9 cellular contexts compared by ENCODE assay signal in the genomic region with DNA sequence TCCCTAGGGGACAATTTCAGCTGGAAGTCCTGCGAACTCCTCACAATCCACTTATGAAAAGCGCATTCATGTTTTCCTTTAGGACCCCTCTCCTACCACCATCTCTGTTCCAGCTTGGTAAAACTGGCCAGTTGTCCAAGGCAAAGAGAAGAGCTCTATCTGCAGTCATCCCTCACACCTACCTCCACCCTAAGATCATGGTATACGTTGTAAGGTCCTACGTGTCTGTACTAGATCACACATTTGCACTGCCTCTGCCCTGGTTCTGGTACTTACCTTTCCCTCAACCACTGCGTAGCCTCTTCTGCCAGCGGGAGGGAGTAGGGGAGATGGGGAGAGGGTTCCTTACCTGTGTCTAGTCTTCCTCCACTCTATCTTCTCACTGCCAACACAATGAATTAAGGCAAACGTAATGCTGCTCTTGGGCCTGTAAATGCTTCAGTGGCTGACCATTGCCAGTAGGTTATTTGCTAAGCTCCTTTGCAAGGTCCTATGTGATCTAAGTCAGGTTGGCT. TPM values are rescaled to one million over a fixed set of nuclear protein-coding genes. Genes with fewer than 3 reads are reported as not detected.
DNase-seq lines count a peak whose midpoint lies in the region; ATAC-seq, FAIRE-seq and TF ChIP-seq lines count a peak whose summit lies in the region.
"Had no signal": no experiment of that assay in that cellular context is flagged by ENCODE, and none has a peak within 500 bp of the region (broad histone marks: within the 10 kb centered on the region; RNA-seq: fewer than 3 reads in every experiment).

No MANE protein-coding gene starts in this region.

- H3K9me3 Mint-ChIP-seq in IgD-negative memory B cell: no peaks in the 10 kb centered on the region

- DNase-seq in Ammon's horn (ENCODE audit: low spot score) (peak; percentile 8), GM12878 (ENCODE audit: low read depth, low spot score) (no peak), left lung (no peak), transverse colon (no peak), posterior vena cava (ENCODE audit: low spot score) (no peak)

- FAIRE-seq in GM12878 (lab: Jason Lieb, UNC): no peak
- FAIRE-seq: islet of Langerhans had no signal

- peak overlapping the region; percentile 90 to 95 (median 94) for H3K4me3 Mint-ChIP-seq in IgD-negative memory B cell

- TF ChIP-seq EP300 in GM12878 (IDR thresholded peaks at IDR 0.05; ENCODE audit: borderline replicate concordance in 1 of 2, control insufficient read depth in 1 of 2, low read depth in 2 of 2, low read length in 2 of 2) (no peak), transverse colon (IDR thresholded peaks at IDR 0.05; ENCODE audit: low read depth) (no peak)

- peak overlapping the region; percentile 84 for H3K4me2 ChIP-seq in GM12878 (ENCODE audit: control insufficient read depth, insufficient read depth)

- H3K36me3 Mint-ChIP-seq in IgD-negative memory B cell: no peaks in the 10 kb centered on the region

- peaks cover 12 to 18% (median 17%) of the 10 kb centered on the region in 3 donors for H3K4me1 Mint-ChIP-seq in IgD-negative memory B cell

- SMC1A ChIA-PET in GM12878 (lab: Charles Lee; ENCODE audit: uncharacterized antibody, unreplicated experiment): interaction anchor here (0.5 to 1.8 kb wide), 8 partner anchors 13 to 120 kb away, joined by 3 to 7 read pairs (median 4); no protein-coding TSS in a partner anchor

- H3K4me1 ChIP-seq in GM12878 (ENCODE audit: control insufficient read depth, insufficient read depth, low read length) (peaks cover 9% of the 10 kb centered on the region), left lung (peaks cover 6 to 24% of the 10 kb centered on the region in 2 donors), transverse colon (peaks cover 9 to 22% (median 12%) of the 10 kb centered on the region in 4 donors)

- intact Hi-C loops in GM12878 (cut with micrococcal nuclease; ENCODE audit: unreplicated experiment) (no loop called here), left lung (cut with DNase I) (no loop called here), transverse colon (cut with DNase I; ENCODE audit: low total_unique reads) (no loop called here), posterior vena cava (cut with DNase I) (no loop called here)

- H3K27ac ChIP-seq in GM12878 (ENCODE audit: control insufficient read depth, insufficient read depth): peak overlapping the region; percentile 83
- peak overlapping the region; percentile 91 to 96 for H3K27ac ChIP-seq in left lung
- peak overlapping the region; percentile 96 to 99 (median 97) for H3K27ac ChIP-seq in transverse colon

- H3K79me2 ChIP-seq in GM12878 (ENCODE audit: control insufficient read depth, insufficient read depth, low read length): peaks cover 22% of the 10 kb centered on the region

- H3K36me3 ChIP-seq in GM12878 (ENCODE audit: control insufficient read depth in 2 of 2, insufficient read depth in 2 of 2, low read length in 1 of 2) (no peaks in the 10 kb centered on the region; a peak in 1 of 4 replicates), left lung (peaks cover 0 to 8% of the 10 kb centered on the region in 2 donors), transverse colon (no peaks in the 10 kb centered on the region)

- in situ Hi-C loops in GM12878 (cut with MboI) (no loop called here), transverse colon (cut with MboI; ENCODE audit: low pct_ligation_motif_present in 1 of 4, low pct_unique_long_range_greater_than_20kb in 1 of 4, low sequenced_read_pairs in 3 of 4) (no loop called here)

- H3K9me3 ChIP-seq in GM12878 (replicated peaks; ENCODE audit: control insufficient read depth, insufficient read depth, low read length) (no peaks in the 10 kb centered on the region), left lung (no peaks in the 10 kb centered on the region), transverse colon (no peaks in the 10 kb centered on the region)

- ATAC-seq in GM12878: peak; percentile 7; the same call in 1 of the 3 replicates
- ATAC-seq in left lung: peak; percentile 5
- no peak for ATAC-seq in HG02970 (IDR thresholded peaks at IDR 0.05; ENCODE audit: low FRiP score, unreplicated experiment)
- ATAC-seq in HG03469 (IDR thresholded peaks at IDR 0.05; ENCODE audit: unreplicated experiment): no peak

- no peaks in the 10 kb centered on the region for H3K27me3 Mint-ChIP-seq in IgD-negative memory B cell

- peak overlapping the region; percentile 93 for H3K4me3 ChIP-seq in GM12878
- peak overlapping the region; percentile 75 to 95 for H3K4me3 ChIP-seq in left lung
- peak overlapping the region; percentile 38 to 98 (median 92) for H3K4me3 ChIP-seq in transverse colon

- CTCF ChIA-PET in GM12878 (lab: Yijun Ruan, JAX): interaction anchor here (0.9 to 3.8 kb wide), 10 partner anchors 10 to 250 kb away, joined by 3 to 21 read pairs (median 6); a partner anchor contains a TSS

- whole genome bisulfite sequencing in GM12878 (ENCODE audit: insufficient coverage, insufficient replicate concordance, low lambda C conversion rate, missing lambda C conversion rate): 94% methylated on average over 7 of the region's 7 CpGs
- WGBS in transverse colon (ENCODE audit: low coverage in 1 of 2), 2 donors: 83 to 91% methylated on average over 6 to 7 of the region's 7 CpGs

- H3K27me3 ChIP-seq in GM12878 (replicated peaks in 1 of 2; ENCODE audit: control insufficient read depth in 2 of 2, insufficient read depth in 2 of 2, low read length in 1 of 2) (no peaks in the 10 kb centered on the region), left lung (no peaks in the 10 kb centered on the region), transverse colon (no peaks in the 10 kb centered on the region)

- TF ChIP-seq CTCF in GM12878 (IDR thresholded peaks at IDR 0.05 in 2 of 3, conservative IDR thresholded peaks at IDR 0.05 in 1 of 3; ENCODE audit: control insufficient read depth in 2 of 3, extremely low read depth in 1 of 3, insufficient read depth in 1 of 3, low read depth in 3 of 3, low read length in 3 of 3): no peak
- TF ChIP-seq CTCF in left lung (IDR thresholded peaks at IDR 0.05): no peak
- TF ChIP-seq CTCF in transverse colon (IDR thresholded peaks at IDR 0.05): no peak

- H3K27ac Mint-ChIP-seq in IgD-negative memory B cell: peak overlapping the region; percentile 85 to 99 (median 98)

- H2AFZ ChIP-seq in GM12878 (ENCODE audit: control insufficient read depth, low read depth, low read length): peak overlapping the region; percentile 97

- no peak for TF ChIP-seq RAD21 in GM12878 (IDR thresholded peaks at IDR 0.05; ENCODE audit: insufficient read depth, low read depth, low read length)

- H4K20me1 ChIP-seq in GM12878 (ENCODE audit: control insufficient read depth, insufficient read depth): no peaks in the 10 kb centered on the region

- TF ChIP-seq POLR2A in GM12878 (IDR thresholded peaks at IDR 0.05; ENCODE audit: low read depth, low read length) (no peak), transverse colon (IDR thresholded peaks at IDR 0.05) (no peak)

- POLR2A ChIA-PET in GM12878 (lab: Charles Lee): interaction anchor here (0.9 to 1.2 kb wide), 6 partner anchors 14 to 254 kb away, joined by 3 to 4 read pairs (median 3); a partner anchor contains a TSS

- no TSS peak for BruUV-seq in GM12878 (replicated peaks; lab: Mats Ljungman, UMichigan)

- peak overlapping the region; percentile 96 for H3K9ac ChIP-seq in GM12878 (ENCODE audit: control insufficient read depth, insufficient read depth, low read length)

- RAD21 ChIA-PET in GM12878 (lab: Charles Lee; ENCODE audit: unreplicated experiment): interaction anchor here (0.7 to 1.8 kb wide), 7 partner anchors 27 to 797 kb away, joined by 3 to 9 read pairs (median 4); a partner anchor contains a TSS

TF ChIP-seq in GM12878, 131 proteins besides CTCF, POLR2A, EP300 and RAD21:
- no peak for TF ChIP-seq CHD4 (IDR thresholded peaks at IDR 0.05)

RNA-seq across cellular contexts. Expression of a gene that starts 0.7 kb away (rescaled TPM):
- polyA plus RNA-seq in IgD-negative memory B cell (16.3 TPM), GM12878 (2011; rRNA removed) (24.2 and 26.9 TPM in 2 replicates), GM12878 (2014; fragmentation: Illumina TruSeq; extraction: Trizol) (24.1 and 35.4 TPM in 2 replicates), GM12878 (2014; fragmentation: Nextera tagmentation; extraction: Ambion mirVana) (10 to 100 TPM; 10.9 to 24.3 TPM), GM12878 (2014; rRNA removed) (26.7 and 31.6 TPM in 2 replicates), GM12878 (2016; fragmentation: Nextera tagmentation; extraction: Ambion mirVana) (10 to 100 TPM; 26.9 to 34.5 TPM)
- 56.9 and 60.2 TPM in 2 replicates for total RNA-seq in GM12878 (2013; cell fraction: nucleolus; rRNA removed)
- total RNA-seq in GM12878 (2014; rRNA removed) (32.1 and 33.4 TPM in 2 replicates), GM12878 (2014; rRNA removed; fragmentation: Illumina TruSeq; extraction: Trizol) (33.1 and 36.4 TPM in 2 replicates), GM12878 (2021) (45.4 and 46.0 TPM in 2 replicates), left lung (10 to 100 TPM; 30.2 to 30.9 TPM), transverse colon (100 to 1,000 TPM in 1 of 4 donors, 10 to 100 TPM in 3; 14.6 to 118 (median 22.9) TPM), posterior vena cava (10 to 100 TPM; 26.0 to 28.9 TPM)
- polyA plus RNA-seq in GM12878 (2011; ENCODE audit: low read depth): 8.3 TPM
- polyA plus RNA-seq in GM12878 (2011; cell fraction: cytosol; rRNA removed): 12.1 and 15.0 TPM in 2 replicates
- 28.2 and 37.9 TPM in 2 replicates for polyA plus RNA-seq in GM12878 (2011; cell fraction: nucleus; rRNA removed)
- 12.0 and 16.2 TPM in 2 replicates for polyA plus RNA-seq in GM12878 (2012)
- polyA minus RNA-seq in GM12878 (2011; rRNA and poly(A)+ RNA removed): 29.1 and 41.2 TPM in 2 replicates
- polyA minus RNA-seq in GM12878 (2011; cell fraction: cytosol; rRNA and poly(A)+ RNA removed): 13.3 and 15.5 TPM in 2 replicates
- polyA minus RNA-seq in GM12878 (2011; cell fraction: nucleus; rRNA and poly(A)+ RNA removed): 19.6 and 22.8 TPM in 2 replicates

RNA-seq across cellular contexts. Expression of a gene that starts 49.6 kb away (rescaled TPM):
- polyA plus RNA-seq in IgD-negative memory B cell (3.9 TPM), GM12878 (2011; rRNA removed) (16.7 and 23.0 TPM in 2 replicates), GM12878 (2014; fragmentation: Illumina TruSeq; extraction: Trizol) (21.8 and 27.5 TPM in 2 replicates), GM12878 (2014; fragmentation: Nextera tagmentation; extraction: Ambion mirVana) (10 to 100 TPM; 11.7 to 11.8 TPM), GM12878 (2014; rRNA removed) (16.1 and 16.7 TPM in 2 replicates), GM12878 (2016; fragmentation: Nextera tagmentation; extraction: Ambion mirVana) (10 to 100 TPM in 1 of 2 experiments, 1 to 10 TPM in 1; 8.0 to 16.6 TPM)
- total RNA-seq in GM12878 (2013; cell fraction: nucleolus; rRNA removed): 10.3 and 10.5 TPM in 2 replicates
- total RNA-seq in GM12878 (2014; rRNA removed) (27.6 and 31.8 TPM in 2 replicates), GM12878 (2014; rRNA removed; fragmentation: Illumina TruSeq; extraction: Trizol) (25.4 and 26.1 TPM in 2 replicates), GM12878 (2021) (30.5 and 33.1 TPM in 2 replicates), left lung (10 to 100 TPM; 16.4 to 25.6 TPM), transverse colon (10 to 100 TPM in 3 of 4 donors, 1 to 10 TPM in 1; 4.5 to 22.5 (median 18.9) TPM), posterior vena cava (10 to 100 TPM; 14.1 to 21.9 TPM)
- 7.7 TPM for polyA plus RNA-seq in GM12878 (2011; ENCODE audit: low read depth)
- 10.4 TPM in 2 replicates for polyA plus RNA-seq in GM12878 (2011; cell fraction: cytosol; rRNA removed)
- 19.6 and 29.7 TPM in 2 replicates for polyA plus RNA-seq in GM12878 (2011; cell fraction: nucleus; rRNA removed)
- 11.2 and 13.2 TPM in 2 replicates for polyA plus RNA-seq in GM12878 (2012)
- 16.8 and 19.0 TPM in 2 replicates for polyA minus RNA-seq in GM12878 (2011; rRNA and poly(A)+ RNA removed)
- polyA minus RNA-seq in GM12878 (2011; cell fraction: cytosol; rRNA and poly(A)+ RNA removed): 11.4 and 11.9 TPM in 2 replicates
- 9.3 TPM in 2 replicates for polyA minus RNA-seq in GM12878 (2011; cell fraction: nucleus; rRNA and poly(A)+ RNA removed)

Comparison
In these comparisons a context has a peak if more than half of its experiments do, and no peak if none do; other contexts are left out.
1. ATAC-seq: peak in GM12878 (single experiment) and left lung (single experiment); none in HG02970 (single experiment) and HG03469 (single experiment).
2. Peak in every context shown above with its lines, with median percentiles within 50 percentile points of each other: H3K27ac ChIP-seq and H3K4me3 ChIP-seq.